Comparison of ENCODE assay signal across 12 cellular contexts in genomic region chr15:31953573-31953972, GRCh38.
"Had no signal": no experiment of that assay in that cellular context is flagged by ENCODE, and none has a peak within 500 bp of the region (broad histone marks: within the 10 kb centered on the region; RNA-seq: fewer than 3 reads in every experiment).

No MANE protein-coding gene starts in this region.

- ATAC-seq: activated CD8-positive, alpha-beta T cell treated with anti-CD3 and anti-CD28 coated beads for 36 hours; activated T-cell treated with anti-CD3 and anti-CD28 coated beads, Interleukin-2, amount 50 U/mL, for 72 hours; heart left ventricle had no signal

- H3K27me3 ChIP-seq: transverse colon had no signal

- DNase-seq: activated CD4-positive, alpha-beta T cell treated with anti-CD3 and anti-CD28 coated beads for 4 hours; activated CD8-positive, alpha-beta memory T cell treated with anti-CD3 and anti-CD28 coated beads, Interleukin-2, amount 50 U/mL, for 4 hours; activated CD8-positive, alpha-beta T cell treated with anti-CD3 and anti-CD28 coated beads for 36 hours; activated gamma-delta T cell treated with Interleukin-2 at 50 U/mL for 16 hours; activated naive CD8-positive, alpha-beta T cell treated with anti-CD3 and anti-CD28 coated beads for 36 hours; activated T-cell treated with anti-CD3 and anti-CD28 coated beads, Interleukin-2, amount 50 U/mL, for 72 hours; heart left ventricle; left ventricle myocardium inferior; T1000; transverse colon had no signal

- H3K36me3 Mint-ChIP-seq: activated naive CD8-positive, alpha-beta T cell treated with anti-CD3 and anti-CD28 coated beads for 36 hours; memory B cell had no signal

- H3K4me3 ChIP-seq: heart left ventricle, left ventricle myocardium inferior, skin epidermis, transverse colon had no signal

- H3K4me1 Mint-ChIP-seq: activated naive CD8-positive, alpha-beta T cell treated with anti-CD3 and anti-CD28 coated beads for 36 hours; memory B cell had no signal

- H3K27ac ChIP-seq: heart left ventricle, left ventricle myocardium inferior, skin epidermis, transverse colon had no signal

- H3K4me3 Mint-ChIP-seq: activated CD8-positive, alpha-beta T cell treated with anti-CD3 and anti-CD28 coated beads for 36 hours; activated naive CD8-positive, alpha-beta T cell treated with anti-CD3 and anti-CD28 coated beads for 36 hours; activated T-cell treated with anti-CD3 and anti-CD28 coated beads, Interleukin-2, amount 50 U/mL, for 72 hours; memory B cell had no signal

- H3K27ac Mint-ChIP-seq: activated CD8-positive, alpha-beta T cell treated with anti-CD3 and anti-CD28 coated beads for 36 hours; activated naive CD8-positive, alpha-beta T cell treated with anti-CD3 and anti-CD28 coated beads for 36 hours; activated T-cell treated with anti-CD3 and anti-CD28 coated beads, Interleukin-2, amount 50 U/mL, for 72 hours; memory B cell had no signal

- H3K4me1 ChIP-seq: heart left ventricle, left ventricle myocardium inferior, transverse colon had no signal

- H3K36me3 ChIP-seq: heart left ventricle, left ventricle myocardium inferior, transverse colon had no signal
